8 cellular contexts compared by ENCODE assay signal in genomic region chr16:28491970-28492474, GRCh38.
A peak's percentile ranks its signal among the peaks of the same experiment; 100 is the strongest.
DNase-seq lines count a peak whose midpoint lies in the region; ATAC-seq, FAIRE-seq and TF ChIP-seq lines count a peak whose summit lies in the region.

Gene CLN3, minus strand, starts transcription at chr16:28492074. Its CDS starts 315 bp downstream, at chr16:28491759.

- peak; percentile 80 for DNase-seq in AG09309 (ENCODE audit: low read depth)
- DNase-seq in NCI-H446 treated with DMSO at 0.1 percent for 48 hours (lab: John Stamatoyannopoulos, UW) = peak; percentile 89
- peak; percentile 79 to 88 for DNase-seq in central memory CD8-positive, alpha-beta T cell (ENCODE audit: low spot score in 2 of 2)
- DNase-seq in stimulated activated CD4-positive, alpha-beta T cell treated with anti-CD3 and anti-CD28 coated beads, Interleukin-12 subunit alpha, Interleukin-12 subunit beta, amount 100 ng/mL, for 24 hours (ENCODE audit: low read depth in 2 of 2) = peak; percentile 75

- ATAC-seq in GM19025 (IDR thresholded peaks at IDR 0.05; ENCODE audit: low read depth, unreplicated experiment) = peak; percentile 66
- ATAC-seq in HG03342 (IDR thresholded peaks at IDR 0.05; ENCODE audit: unreplicated experiment) = peak; percentile 68
- peak; percentile 80 to 82 for ATAC-seq in activated CD4-positive, CD25-positive, alpha-beta regulatory T cell treated with anti-CD3 and anti-CD28 coated beads, Interleukin-2, amount 50 U/mL, for 24 hours
- ATAC-seq in central memory CD8-positive, alpha-beta T cell (replicated peaks; ENCODE audit: extremely low read depth, poor library complexity, severe bottlenecking) = peak; percentile 72

- peaks cover 56% of the 10 kb centered on the region for H3K4me1 Mint-ChIP-seq in central memory CD8-positive, alpha-beta T cell

- H3K4me3 ChIP-seq in AG09309 (ENCODE audit: control insufficient read depth, low read depth, low read length) = peak within 1 kb of the TSS; percentile 94

- H3K27me3 Mint-ChIP-seq in central memory CD8-positive, alpha-beta T cell = no peaks in the 10 kb centered on the region

- H3K4me3 Mint-ChIP-seq in central memory CD8-positive, alpha-beta T cell = peak within 1 kb of the TSS; percentile 94

- TF ChIP-seq CTCF in AG09309 (IDR thresholded peaks at IDR 0.05; ENCODE audit: control insufficient read depth, insufficient read depth, low read depth, low read length, missing control alignments) = no peak

- FAIRE-seq in islet of Langerhans (lab: Jason Lieb, UNC) = peak; percentile 43

- H3K27ac Mint-ChIP-seq in central memory CD8-positive, alpha-beta T cell (ENCODE audit: low read depth) = peak within 1 kb of the TSS; percentile 99

- H3K36me3 Mint-ChIP-seq in central memory CD8-positive, alpha-beta T cell (ENCODE audit: insufficient read depth) = peaks cover 38% of the 10 kb centered on the region

- H3K9me3 Mint-ChIP-seq in central memory CD8-positive, alpha-beta T cell = no peaks in the 10 kb centered on the region

Comparison
In these comparisons a context has a peak if more than half of its experiments do, and no peak if none do; other contexts are left out.
1. Peak in every context shown above with its lines: DNase-seq, ATAC-seq and H3K4me3 ChIP-seq.